Comparison of ENCODE assay signal across 13 cellular contexts in the genomic region with DNA sequence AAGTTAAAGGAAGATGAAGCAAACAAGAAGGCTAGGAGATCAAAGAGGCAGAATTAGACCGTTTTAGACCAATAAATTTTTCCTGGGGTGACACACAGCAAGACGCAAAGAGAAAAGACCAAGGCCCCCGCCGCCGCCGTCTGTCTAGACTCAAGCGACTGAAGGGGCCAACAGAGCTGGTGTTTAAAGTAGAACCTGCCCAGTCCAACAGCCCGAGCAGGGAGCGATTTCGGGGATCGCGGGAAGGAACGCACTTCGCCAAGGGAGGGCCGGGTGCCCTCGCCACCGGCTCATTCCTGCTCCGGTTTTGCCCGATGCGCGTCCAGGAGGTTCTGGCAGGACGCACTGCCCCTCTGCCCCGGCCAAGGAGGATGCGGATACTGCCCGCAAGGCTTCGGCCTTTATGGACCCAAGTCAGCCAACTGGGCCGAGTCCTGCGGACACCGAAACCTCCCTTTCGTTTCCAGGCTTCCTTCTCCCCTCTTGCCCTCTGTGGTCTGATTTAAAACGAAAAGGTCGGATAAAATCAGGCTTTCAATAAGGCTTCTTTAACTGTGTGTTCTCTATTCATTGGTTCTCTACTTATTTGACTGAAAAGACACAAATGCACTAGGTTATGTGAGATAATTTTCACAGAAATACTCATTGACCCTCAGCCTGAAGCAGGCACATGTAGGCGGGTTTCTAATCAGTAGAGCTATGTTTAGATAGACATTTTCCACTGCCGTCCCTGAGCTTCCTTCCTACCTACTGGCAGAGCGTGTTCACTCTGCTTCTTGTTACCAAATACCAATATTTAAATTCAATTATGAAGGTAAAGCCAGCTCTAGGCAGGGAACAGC. TPM values are rescaled to one million over a fixed set of nuclear protein-coding genes. Genes with fewer than 3 reads are reported as not detected.
DNase-seq lines count a peak whose midpoint lies in the region; ATAC-seq, FAIRE-seq and TF ChIP-seq lines count a peak whose summit lies in the region.
"Had no signal": no experiment of that assay in that cellular context is flagged by ENCODE, and none has a peak within 500 bp of the region (broad histone marks: within the 10 kb centered on the region; RNA-seq: fewer than 3 reads in every experiment).

No MANE protein-coding gene starts in this region.

- no peak overlapping the region for H3K27ac Mint-ChIP-seq in CD4-positive, CD25-positive, alpha-beta regulatory T cell

- H3K27me3 Mint-ChIP-seq in CD4-positive, CD25-positive, alpha-beta regulatory T cell = peaks cover 95% of the 10 kb centered on the region

- in situ Hi-C loops in HAP-1 (cut with MboI; ENCODE audit: low sequenced_read_pairs) = loop anchor here (5.0 to 25.0 kb wide), 4 partner anchors 301 to 1301 kb away; a partner anchor contains a TSS

- H3K27me3 ChIP-seq in CD4-positive, CD25-positive, alpha-beta regulatory T cell (ENCODE audit: control insufficient read depth, insufficient read depth, low read length) = peaks cover 53% of the 10 kb centered on the region
- H3K27me3 ChIP-seq in HAP-1 (ENCODE audit: low read depth) = no peaks in the 10 kb centered on the region
- H3K27me3 ChIP-seq in colonic mucosa = peaks cover 4% of the 10 kb centered on the region
- H3K27me3 ChIP-seq in neural cell (ENCODE audit: insufficient read depth, low read depth, low read length) = peaks cover 99% of the 10 kb centered on the region

- no peaks in the 10 kb centered on the region for H4K20me1 ChIP-seq in neural cell (ENCODE audit: insufficient read depth)

- peaks cover 45% of the 10 kb centered on the region for H3K4me1 ChIP-seq in CD4-positive, CD25-positive, alpha-beta regulatory T cell (ENCODE audit: control insufficient read depth, insufficient read depth, low read length, poor library complexity, severe bottlenecking)
- peaks cover 34% of the 10 kb centered on the region for H3K4me1 ChIP-seq in HAP-1
- H3K4me1 ChIP-seq in colonic mucosa = peaks cover 16% of the 10 kb centered on the region

- DNase-seq in CD4-positive, CD25-positive, alpha-beta regulatory T cell = no peak
- DNase-seq in HAP-1 (ENCODE audit: low spot score in 2 of 2) (peak in 1 of 2 experiments; percentile 61), colonic mucosa (no peak), ecto neural progenitor cell (ENCODE audit: low spot score) (no peak), GM12891 (ENCODE audit: insufficient read length, low spot score) (no peak)
- DNase-seq: COR-L47, NCI-H1092 treated with DMSO at 0.1 percent for 48 hours, trophoblast cell had no signal

- H3K4me2 ChIP-seq in neural cell (ENCODE audit: low read length) = no peak overlapping the region

- TF ChIP-seq EP300 in neural cell (conservative IDR thresholded peaks at IDR 0.05; ENCODE audit: poor library complexity, severe bottlenecking) = no peak

- no peak for FAIRE-seq in GM12891 (lab: Jason Lieb, UNC)
- FAIRE-seq: GM12878, islet of Langerhans had no signal

- peaks cover 3% of the 10 kb centered on the region for H3K36me3 Mint-ChIP-seq in CD4-positive, CD25-positive, alpha-beta regulatory T cell

- H3K9ac ChIP-seq in colonic mucosa (ENCODE audit: low read depth in 2 of 2, low read length in 2 of 2) (peak overlapping the region; percentile 70 to 100), neural cell (ENCODE audit: low read length) (no peak overlapping the region)

- TF ChIP-seq RAD21 in neural cell (conservative IDR thresholded peaks at IDR 0.05) = no peak

- no peaks in the 10 kb centered on the region for H3K36me3 ChIP-seq in CD4-positive, CD25-positive, alpha-beta regulatory T cell (ENCODE audit: control insufficient read depth, insufficient read depth, low read length)
- H3K36me3 ChIP-seq in HAP-1 (replicated peaks) (peaks cover 27% of the 10 kb centered on the region), colonic mucosa (no peaks in the 10 kb centered on the region), neural cell (ENCODE audit: insufficient read depth, low read length) (no peaks in the 10 kb centered on the region)

- TF ChIP-seq POLR2A in GM12891 (IDR thresholded peaks at IDR 0.05; ENCODE audit: low read depth, low read length) = no peak

- no peaks in the 10 kb centered on the region for H3F3A ChIP-seq in neural cell (ENCODE audit: insufficient read depth, low read length, poor library complexity, severe bottlenecking)

- H3K9me2 ChIP-seq in neural cell (ENCODE audit: insufficient read depth, low read length) = no peaks in the 10 kb centered on the region

- H3K27ac ChIP-seq in CD4-positive, CD25-positive, alpha-beta regulatory T cell (ENCODE audit: insufficient read depth, low read length, poor library complexity, severe bottlenecking) = no peak overlapping the region
- peak overlapping the region; percentile 94 for H3K27ac ChIP-seq in colonic mucosa
- H3K27ac ChIP-seq in neural cell (ENCODE audit: low read length) = no peak overlapping the region

- peaks cover 0 to 8% (median 0%) of the 10 kb centered on the region in 7 donors for H3K9me3 Mint-ChIP-seq in CD4-positive, CD25-positive, alpha-beta regulatory T cell

- peak overlapping the region; percentile 3 to 70 (median 40) for H3K4me3 Mint-ChIP-seq in CD4-positive, CD25-positive, alpha-beta regulatory T cell

- H3K4me3 ChIP-seq in CD4-positive, CD25-positive, alpha-beta regulatory T cell (ENCODE audit: low read depth, low read length) = no peak overlapping the region
- H3K4me3 ChIP-seq in HAP-1 (peak overlapping the region; percentile 70), colonic mucosa (peak overlapping the region; percentile 49), neural cell (ENCODE audit: low read length) (no peak overlapping the region)
- H3K4me3 ChIP-seq: GM12878 had no signal

- peaks cover 13 to 53% (median 30%) of the 10 kb centered on the region in 4 donors for H3K4me1 Mint-ChIP-seq in CD4-positive, CD25-positive, alpha-beta regulatory T cell

- no peak overlapping the region for H2AFZ ChIP-seq in neural cell (ENCODE audit: low read depth, low read length)

- intact Hi-C loops in colonic mucosa (cut with DNase I) = no loop called here

- no peaks in the 10 kb centered on the region for H3K9me3 ChIP-seq in CD4-positive, CD25-positive, alpha-beta regulatory T cell (ENCODE audit: control insufficient read depth in 2 of 2, low read length in 2 of 2)
- H3K9me3 ChIP-seq in HAP-1 (no peaks in the 10 kb centered on the region), colonic mucosa (no peaks in the 10 kb centered on the region), neural cell (ENCODE audit: low read length) (peaks cover 29% of the 10 kb centered on the region)

- no peak for ATAC-seq in CD4-positive, CD25-positive, alpha-beta regulatory T cell (ENCODE audit: low read depth in 2 of 2)
- ATAC-seq in HG02610 (IDR thresholded peaks at IDR 0.05; ENCODE audit: unreplicated experiment) = no peak
- no peak for ATAC-seq in HG03442 (IDR thresholded peaks at IDR 0.05; ENCODE audit: unreplicated experiment)
- ATAC-seq: GM12878 had no signal

- H3K79me2 ChIP-seq in neural cell (replicated peaks; ENCODE audit: insufficient read depth, low read length) = no peaks in the 10 kb centered on the region

- no peak for TF ChIP-seq CTCF in colonic mucosa (IDR thresholded peaks at IDR 0.05)
- TF ChIP-seq CTCF in neural cell (IDR thresholded peaks at IDR 0.05; ENCODE audit: poor library complexity, severe bottlenecking) = no peak

TF ChIP-seq in neural cell, 6 proteins besides CTCF, POLR2A, EP300 and RAD21:
- TF ChIP-seq EZH2 (IDR thresholded peaks at IDR 0.05; ENCODE audit: borderline replicate concordance, insufficient read depth, low read length, poor library complexity, severe bottlenecking) = no peak
- TF ChIP-seq TAF1 (IDR thresholded peaks at IDR 0.05; ENCODE audit: low read depth) = no peak
- no peak for TF ChIP-seq MXI1 (conservative IDR thresholded peaks at IDR 0.05; ENCODE audit: poor library complexity, severe bottlenecking)
- no peak for TF ChIP-seq SMC3 (conservative IDR thresholded peaks at IDR 0.05; ENCODE audit: poor library complexity)
- TF ChIP-seq POLR2AphosphoS5 (IDR thresholded peaks at IDR 0.05) = peak; percentile 5

TF ChIP-seq in GM12891, 5 proteins besides CTCF, POLR2A, EP300 and RAD21:
- TF ChIP-seq SPI1 (IDR thresholded peaks at IDR 0.05; ENCODE audit: low read depth, low read length) (no peak), POU2F2 (IDR thresholded peaks at IDR 0.05; ENCODE audit: low read depth, low read length) (no peak), TAF1 (IDR thresholded peaks at IDR 0.05; ENCODE audit: low read depth, low read length) (no peak), PAX5 (IDR thresholded peaks at IDR 0.05; ENCODE audit: insufficient read depth, low read length, severe bottlenecking) (no peak), POLR2AphosphoS5 (IDR thresholded peaks at IDR 0.05; ENCODE audit: low read depth, low read length) (no peak)

RNA-seq across cellular contexts. Expression of a gene that starts 2.2 kb away (rescaled TPM):
- total RNA-seq in CD4-positive, CD25-positive, alpha-beta regulatory T cell = not detected
- not detected for polyA plus RNA-seq in CD4-positive, CD25-positive, alpha-beta regulatory T cell
- 10 to 100 TPM; 21.9 to 24.4 TPM for total RNA-seq in colonic mucosa
- polyA plus RNA-seq in neural cell = not detected in 2 replicates
- polyA minus RNA-seq in neural cell = not detected in 2 replicates
- not detected for polyA plus RNA-seq in GM12891 (2012; ENCODE audit: low read depth, missing spikeins)
- total RNA-seq: GM12878 had no signal
- polyA plus RNA-seq: GM12878 had no signal

RNA-seq across cellular contexts. Expression of a gene that starts 6.3 kb away (rescaled TPM):
- total RNA-seq in CD4-positive, CD25-positive, alpha-beta regulatory T cell = not detected
- under 1 TPM in 1 of 4 donors, not detected in 3; 0.13 TPM for polyA plus RNA-seq in CD4-positive, CD25-positive, alpha-beta regulatory T cell
- total RNA-seq in colonic mucosa = 10 to 100 TPM; 13.3 to 14.1 TPM
- not detected in 2 replicates for polyA plus RNA-seq in neural cell
- polyA minus RNA-seq in neural cell = not detected in 2 replicates
- not detected for polyA plus RNA-seq in GM12891 (2012; ENCODE audit: low read depth, missing spikeins)
- total RNA-seq: GM12878 had no signal

RNA-seq across cellular contexts. Expression of a gene that starts 6.7 kb away (rescaled TPM):
- total RNA-seq in CD4-positive, CD25-positive, alpha-beta regulatory T cell = 1.1 TPM
- under 1 TPM in 1 of 4 donors, not detected in 3; 0.20 TPM for polyA plus RNA-seq in CD4-positive, CD25-positive, alpha-beta regulatory T cell
- total RNA-seq in colonic mucosa = 10 to 100 TPM; 19.5 to 22.1 TPM
- not detected in 2 replicates for polyA plus RNA-seq in neural cell
- polyA minus RNA-seq in neural cell = not detected in 2 replicates
- polyA plus RNA-seq in GM12891 (2012; ENCODE audit: low read depth, missing spikeins) = not detected
- total RNA-seq: GM12878 had no signal
- polyA plus RNA-seq: GM12878 had no signal

RNA-seq across cellular contexts. Expression of a gene that starts 11.1 kb away (rescaled TPM):
- not detected for total RNA-seq in CD4-positive, CD25-positive, alpha-beta regulatory T cell
- not detected for polyA plus RNA-seq in CD4-positive, CD25-positive, alpha-beta regulatory T cell
- 10 to 100 TPM; 10.9 to 29.6 TPM for total RNA-seq in colonic mucosa
- polyA plus RNA-seq in neural cell = not detected in 2 replicates
- not detected in 2 replicates for polyA minus RNA-seq in neural cell
- polyA plus RNA-seq in GM12891 (2012; ENCODE audit: low read depth, missing spikeins) = not detected
- total RNA-seq: GM12878 had no signal

RNA-seq across cellular contexts. Expression of a gene that starts 15.2 kb away (rescaled TPM):
- total RNA-seq in CD4-positive, CD25-positive, alpha-beta regulatory T cell = not detected
- not detected for polyA plus RNA-seq in CD4-positive, CD25-positive, alpha-beta regulatory T cell
- 10 to 100 TPM in 1 of 2 donors, 1 to 10 TPM in 1; 9.6 to 18.7 TPM for total RNA-seq in colonic mucosa
- not detected in 2 replicates for polyA plus RNA-seq in neural cell
- not detected in 2 replicates for polyA minus RNA-seq in neural cell
- not detected for polyA plus RNA-seq in GM12891 (2012; ENCODE audit: low read depth, missing spikeins)

Comparison
In these comparisons a context has a peak if more than half of its experiments do, and no peak if none do; other contexts are left out.
1. H3K4me3 ChIP-seq: peak in HAP-1 (single experiment) and colonic mucosa (single experiment); none in CD4-positive, CD25-positive, alpha-beta regulatory T cell (single experiment) and neural cell (single experiment).
2. RNA of a gene that starts 2.2 kb away (total RNA-seq): 21.9 to 24.4 TPM in colonic mucosa; not detected in CD4-positive, CD25-positive, alpha-beta regulatory T cell (single experiment); every median in the first group is over 10 times any median in the second.
3. RNA of a gene that starts 6.3 kb away (total RNA-seq): 13.3 to 14.1 TPM in colonic mucosa; not detected in CD4-positive, CD25-positive, alpha-beta regulatory T cell (single experiment); every median in the first group is over 10 times any median in the second.